1 cellular context compared by ENCODE assay signal in genomic region chr5:78541058-78541624, GRCh38.
TF ChIP-seq lines count a peak whose summit lies in the region.

No MANE protein-coding gene starts in this region.

TF ChIP-seq in SK-N-SH treated with all-trans-retinoic acid at 6 μM for 48 hours, 23 proteins besides CTCF, POLR2A, EP300 and RAD21 (continued from another document):
- no peak for TF ChIP-seq GLIS3 (CRISPR knock-in tag; IDR thresholded peaks at IDR 0.05)
TF ChIP-seq in SK-N-SH treated with all-trans-retinoic acid at 6 μM for 48 hours: peak in this region for 0.
